In the genomic region with DNA sequence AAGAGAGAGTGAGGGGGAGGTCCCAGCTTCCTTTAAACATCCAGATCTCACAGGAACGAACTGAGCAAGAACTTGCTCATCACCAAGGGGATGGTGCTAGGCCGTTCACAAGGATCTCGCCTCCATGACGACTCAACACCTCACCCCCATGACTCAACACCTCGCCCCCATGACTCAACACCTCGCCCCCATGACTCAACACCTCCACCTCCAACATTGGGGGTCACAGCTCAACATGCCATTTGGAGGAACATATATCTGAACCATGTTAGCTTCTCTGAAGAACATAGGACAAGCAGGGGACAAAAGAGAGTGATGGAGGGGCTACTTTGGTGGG, we compare ENCODE assay signal across 1 cellular context.
TF ChIP-seq lines count a peak whose summit lies in the region.

No MANE protein-coding gene starts in this region.

TF ChIP-seq in SK-N-SH, 30 proteins besides CTCF, POLR2A, EP300 and RAD21 (continued from another document):
- TF ChIP-seq, protein P1, sequence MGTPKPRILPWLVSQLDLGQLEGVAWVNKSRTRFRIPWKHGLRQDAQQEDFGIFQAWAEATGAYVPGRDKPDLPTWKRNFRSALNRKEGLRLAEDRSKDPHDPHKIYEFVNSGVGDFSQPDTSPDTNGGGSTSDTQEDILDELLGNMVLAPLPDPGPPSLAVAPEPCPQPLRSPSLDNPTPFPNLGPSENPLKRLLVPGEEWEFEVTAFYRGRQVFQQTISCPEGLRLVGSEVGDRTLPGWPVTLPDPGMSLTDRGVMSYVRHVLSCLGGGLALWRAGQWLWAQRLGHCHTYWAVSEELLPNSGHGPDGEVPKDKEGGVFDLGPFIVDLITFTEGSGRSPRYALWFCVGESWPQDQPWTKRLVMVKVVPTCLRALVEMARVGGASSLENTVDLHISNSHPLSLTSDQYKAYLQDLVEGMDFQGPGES (IDR thresholded peaks at IDR 0.05; ENCODE audit: low read depth, low read length): no peak
- TF ChIP-seq JUND (IDR thresholded peaks at IDR 0.05) (no peak), ELF1 (IDR thresholded peaks at IDR 0.05) (no peak), SMC3 (IDR thresholded peaks at IDR 0.05; ENCODE audit: low read depth, low read length) (no peak), RFX5 (IDR thresholded peaks at IDR 0.05; ENCODE audit: low read length) (no peak), FOSL2 (IDR thresholded peaks at IDR 0.05; ENCODE audit: borderline replicate concordance, low read depth) (no peak), RCOR1 (IDR thresholded peaks at IDR 0.05; ENCODE audit: low read length) (no peak), RXRA (IDR thresholded peaks at IDR 0.05; ENCODE audit: borderline replicate concordance, low read depth) (no peak), CHD2 (IDR thresholded peaks at IDR 0.05; ENCODE audit: low read length, partially characterized antibody) (no peak)
- TF ChIP-seq, protein P2, sequence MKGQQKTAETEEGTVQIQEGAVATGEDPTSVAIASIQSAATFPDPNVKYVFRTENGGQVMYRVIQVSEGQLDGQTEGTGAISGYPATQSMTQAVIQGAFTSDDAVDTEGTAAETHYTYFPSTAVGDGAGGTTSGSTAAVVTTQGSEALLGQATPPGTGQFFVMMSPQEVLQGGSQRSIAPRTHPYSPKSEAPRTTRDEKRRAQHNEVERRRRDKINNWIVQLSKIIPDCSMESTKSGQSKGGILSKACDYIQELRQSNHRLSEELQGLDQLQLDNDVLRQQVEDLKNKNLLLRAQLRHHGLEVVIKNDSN (IDR thresholded peaks at IDR 0.05; ENCODE audit: borderline replicate concordance, low read depth): no peak
- TF ChIP-seq, protein P3, sequence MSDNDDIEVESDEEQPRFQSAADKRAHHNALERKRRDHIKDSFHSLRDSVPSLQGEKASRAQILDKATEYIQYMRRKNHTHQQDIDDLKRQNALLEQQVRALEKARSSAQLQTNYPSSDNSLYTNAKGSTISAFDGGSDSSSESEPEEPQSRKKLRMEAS (IDR thresholded peaks at IDR 0.05; ENCODE audit: low read depth): no peak
- TF ChIP-seq, protein P4, sequence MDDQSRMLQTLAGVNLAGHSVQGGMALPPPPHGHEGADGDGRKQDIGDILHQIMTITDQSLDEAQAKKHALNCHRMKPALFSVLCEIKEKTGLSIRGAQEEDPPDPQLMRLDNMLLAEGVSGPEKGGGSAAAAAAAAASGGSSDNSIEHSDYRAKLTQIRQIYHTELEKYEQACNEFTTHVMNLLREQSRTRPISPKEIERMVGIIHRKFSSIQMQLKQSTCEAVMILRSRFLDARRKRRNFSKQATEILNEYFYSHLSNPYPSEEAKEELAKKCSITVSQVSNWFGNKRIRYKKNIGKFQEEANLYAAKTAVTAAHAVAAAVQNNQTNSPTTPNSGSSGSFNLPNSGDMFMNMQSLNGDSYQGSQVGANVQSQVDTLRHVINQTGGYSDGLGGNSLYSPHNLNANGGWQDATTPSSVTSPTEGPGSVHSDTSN (IDR thresholded peaks at IDR 0.05): no peak
